In the genomic region with DNA sequence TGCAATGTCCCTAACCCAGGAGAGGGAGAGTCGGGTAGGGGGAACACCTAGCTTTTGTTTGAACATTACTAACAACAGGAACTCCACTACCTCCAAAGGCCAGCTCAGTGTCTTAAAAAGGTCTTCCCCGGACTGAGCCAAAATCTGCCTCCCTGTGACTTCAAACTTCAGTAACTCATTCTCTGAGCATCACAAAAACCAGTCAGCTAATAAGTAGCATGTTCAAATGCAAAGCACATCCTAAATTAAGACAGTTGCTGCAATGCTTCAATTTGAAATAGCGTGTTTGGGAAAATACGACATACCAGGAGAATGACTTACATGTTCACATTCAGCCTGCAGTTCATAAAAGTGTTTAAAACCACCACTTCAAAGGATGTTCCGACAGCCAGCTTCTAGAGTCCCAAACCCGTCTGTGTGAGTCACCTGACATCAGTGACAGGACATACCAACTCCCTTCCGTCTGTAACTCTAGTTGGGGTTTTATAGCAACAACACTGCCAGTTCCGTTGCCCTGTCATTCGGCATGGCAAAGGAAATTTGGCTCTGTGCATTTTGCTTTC, we compare ENCODE assay signal across 8 cellular contexts. TPM values are rescaled to one million over a fixed set of nuclear protein-coding genes. Genes with fewer than 3 reads are reported as not detected.
DNase-seq lines count a peak whose midpoint lies in the region; ATAC-seq lines count a peak whose summit lies in the region.

No MANE protein-coding gene starts in this region.

- intact Hi-C loops in posterior vena cava (cut with DNase I), result loop anchor here in 1 of 2 donors (5.0 to 10.0 kb wide), 3 partner anchors 228 to 635 kb away; no protein-coding TSS in a partner anchor

- DNase-seq in EL (peak; percentile 95), posterior vena cava (ENCODE audit: low spot score) (peak; percentile 41), COLO829 (ENCODE audit: low spot score) (no peak)
- peak; percentile 44 for DNase-seq in activated CD4-positive, alpha-beta T cell treated with anti-CD3 and anti-CD28 coated beads for 1 hour
- DNase-seq in effector memory CD4-positive, alpha-beta T cell, result peak; percentile 33 to 62 (median 51)

- peaks cover 51% of the 10 kb centered on the region for H3K4me1 ChIP-seq in effector memory CD4-positive, alpha-beta T cell (ENCODE audit: control insufficient read depth, insufficient read depth, low read length, poor library complexity, severe bottlenecking)

- no peaks in the 10 kb centered on the region for H3K9me3 ChIP-seq in effector memory CD4-positive, alpha-beta T cell (ENCODE audit: control insufficient read depth, low read length)

- ATAC-seq in HG02884 (IDR thresholded peaks at IDR 0.05; ENCODE audit: unreplicated experiment), result no peak
- no peak for ATAC-seq in HG03039 (IDR thresholded peaks at IDR 0.05; ENCODE audit: unreplicated experiment)
- no peak for ATAC-seq in GM21381 (IDR thresholded peaks at IDR 0.05; ENCODE audit: unreplicated experiment)

- H3K4me3 ChIP-seq in effector memory CD4-positive, alpha-beta T cell (ENCODE audit: insufficient read depth, low read depth, low read length, poor library complexity, severe bottlenecking), result peak overlapping the region; percentile 20

- H3K27me3 ChIP-seq in effector memory CD4-positive, alpha-beta T cell (replicated peaks; ENCODE audit: control insufficient read depth, insufficient read depth, low read length, poor library complexity, severe bottlenecking), result no peaks in the 10 kb centered on the region

- peak overlapping the region; percentile 82 for H3K27ac ChIP-seq in effector memory CD4-positive, alpha-beta T cell (ENCODE audit: insufficient read depth, low read length, poor library complexity, severe bottlenecking)

- H3K36me3 ChIP-seq in effector memory CD4-positive, alpha-beta T cell (ENCODE audit: control insufficient read depth, insufficient read depth, low read length), result no peaks in the 10 kb centered on the region

RNA-seq across cellular contexts. Expression of a gene that starts 13.0 kb away (rescaled TPM):
- 100 to 1,000 TPM; 311 to 319 TPM for total RNA-seq in posterior vena cava
